Comparison of ENCODE assay signal across 14 cellular contexts in genomic region chr3:174859109-174859735, GRCh38. TPM values are rescaled to one million over a fixed set of nuclear protein-coding genes. Genes with fewer than 3 reads are reported as not detected.
DNase-seq lines count a peak whose midpoint lies in the region; ATAC-seq, FAIRE-seq and TF ChIP-seq lines count a peak whose summit lies in the region.
"Had no signal": no experiment of that assay in that cellular context is flagged by ENCODE, and none has a peak within 500 bp of the region (broad histone marks: within the 10 kb centered on the region; RNA-seq: fewer than 3 reads in every experiment).

Gene NAALADL2, plus strand, starts transcription at chr3:174859334.

- DNase-seq in NCI-H510A treated with DMSO at 0.1 percent for 48 hours (lab: John Stamatoyannopoulos, UW) (peak; percentile 69), kidney (no peak), sciatic nerve (ENCODE audit: low spot score) (no peak), NCI-H1694 treated with DMSO at 0.1 percent for 48 hours (lab: John Stamatoyannopoulos, UW) (no peak), RPMI8226 (no peak), chondrocyte (ENCODE audit: low spot score) (no peak)
- DNase-seq in CD4-positive, alpha-beta memory T cell = no peak
- DNase-seq: activated CD4-positive, alpha-beta T cell treated with anti-CD3 and anti-CD28 coated beads for 1 hour; DND-41; hypothalamus; Right ventricle myocardium superior had no signal

- no peaks in the 10 kb centered on the region for H3K27me3 Mint-ChIP-seq in CD4-positive, alpha-beta memory T cell
- H3K27me3 Mint-ChIP-seq in chondrocyte (ENCODE audit: low read depth) = peaks cover 5% of the 10 kb centered on the region

- H3K4me3 ChIP-seq in HUES48 (ENCODE audit: low read depth, low read length) = no peak within 1 kb of the TSS
- peak within 1 kb of the TSS; percentile 53 to 54 for H3K4me3 ChIP-seq in kidney (ENCODE audit: low read length in 2 of 2)
- H3K4me3 ChIP-seq in CD4-positive, alpha-beta memory T cell (ENCODE audit: low read length in 2 of 2) = no peak within 1 kb of the TSS
- H3K4me3 ChIP-seq: coronary artery had no signal

- no peaks in the 10 kb centered on the region for H3K27me3 ChIP-seq in HUES48 (ENCODE audit: control insufficient read depth, insufficient read depth, low read length)
- no peaks in the 10 kb centered on the region for H3K27me3 ChIP-seq in CD4-positive, alpha-beta memory T cell (ENCODE audit: insufficient read depth, low read length)
- H3K27me3 ChIP-seq: neutrophil had no signal

- TF ChIP-seq CTCF in kidney (IDR thresholded peaks at IDR 0.05; ENCODE audit: borderline replicate concordance, extremely low read depth, insufficient read depth) (no peak), chondrocyte (IDR thresholded peaks at IDR 0.05) (no peak)

- H3K9ac ChIP-seq in HUES48 (ENCODE audit: low read depth, low read length) (0 out of 2 replicates have a peak within 1 kb of the TSS, but pooled peaks have one; percentile 18), kidney (ENCODE audit: low read length in 2 of 2) (peak within 1 kb of the TSS in 1 of 2 donors; percentile 12)

- H3K36me3 Mint-ChIP-seq in CD4-positive, alpha-beta memory T cell = no peaks in the 10 kb centered on the region
- no peaks in the 10 kb centered on the region for H3K36me3 Mint-ChIP-seq in chondrocyte (ENCODE audit: low read depth)

- no peaks in the 10 kb centered on the region for H3K4me1 Mint-ChIP-seq in CD4-positive, alpha-beta memory T cell
- H3K4me1 Mint-ChIP-seq in chondrocyte (ENCODE audit: low read depth) = peaks cover 8% of the 10 kb centered on the region

- H3K4me3 Mint-ChIP-seq in CD4-positive, alpha-beta memory T cell = no peak within 1 kb of the TSS
- no peak within 1 kb of the TSS for H3K4me3 Mint-ChIP-seq in chondrocyte (ENCODE audit: unreplicated experiment)

- intact Hi-C loops in kidney (cut with DNase I) (no loop called here), sciatic nerve (cut with DNase I) (no loop called here)
- intact Hi-C loops in CD4-positive, alpha-beta memory T cell (cut with micrococcal nuclease) = no loop called here

- no peak for ATAC-seq in sciatic nerve

- FAIRE-seq in kidney (lab: Jason Lieb, UNC) = no peak

- peaks cover 0 to 6% (median 0%) of the 10 kb centered on the region in 8 donors for H3K9me3 Mint-ChIP-seq in CD4-positive, alpha-beta memory T cell
- no peaks in the 10 kb centered on the region for H3K9me3 Mint-ChIP-seq in chondrocyte (ENCODE audit: low read depth)

- no peaks in the 10 kb centered on the region for H3K9me3 ChIP-seq in HUES48 (ENCODE audit: control insufficient read depth, insufficient read depth, low read length)
- no peaks in the 10 kb centered on the region for H3K9me3 ChIP-seq in kidney (ENCODE audit: control insufficient read depth in 1 of 2, low read length in 2 of 2)
- no peaks in the 10 kb centered on the region for H3K9me3 ChIP-seq in CD4-positive, alpha-beta memory T cell (ENCODE audit: control insufficient read depth in 1 of 2, low read length in 2 of 2)
- H3K9me3 ChIP-seq: neutrophil had no signal

- H3K27ac Mint-ChIP-seq in CD4-positive, alpha-beta memory T cell = no peak within 1 kb of the TSS
- H3K27ac Mint-ChIP-seq in chondrocyte (ENCODE audit: unreplicated experiment) = no peak within 1 kb of the TSS

- H3K4me1 ChIP-seq in HUES48 (ENCODE audit: control insufficient read depth, insufficient read depth, low read length) (peaks cover 10% of the 10 kb centered on the region), kidney (ENCODE audit: control insufficient read depth in 1 of 2, insufficient read depth in 1 of 2, low read depth in 1 of 2, low read length in 2 of 2) (peaks cover 0 to 8% of the 10 kb centered on the region in 2 donors)
- H3K4me1 ChIP-seq in CD4-positive, alpha-beta memory T cell (ENCODE audit: insufficient read depth, low read length) = no peaks in the 10 kb centered on the region

- CTCF ChIA-PET in CD4-positive, alpha-beta memory T cell (lab: Charles Lee; ENCODE audit: partially characterized antibody) = no interaction called here

- H3K36me3 ChIP-seq in HUES48 (ENCODE audit: control insufficient read depth, insufficient read depth, low read length) = no peaks in the 10 kb centered on the region
- no peaks in the 10 kb centered on the region for H3K36me3 ChIP-seq in kidney (ENCODE audit: control insufficient read depth in 1 of 2, insufficient read depth in 2 of 2, low read length in 2 of 2)
- H3K36me3 ChIP-seq in CD4-positive, alpha-beta memory T cell (ENCODE audit: insufficient read depth, low read length) = no peaks in the 10 kb centered on the region
- H3K36me3 ChIP-seq: neutrophil had no signal

- H3K27ac ChIP-seq in HUES48 (ENCODE audit: low read depth, low read length) = no peak within 1 kb of the TSS
- peak within 1 kb of the TSS; percentile 40 to 48 for H3K27ac ChIP-seq in kidney (ENCODE audit: low read depth in 2 of 2, low read length in 2 of 2)
- H3K27ac ChIP-seq in CD4-positive, alpha-beta memory T cell (ENCODE audit: low read depth, low read length) = no peak within 1 kb of the TSS
- H3K27ac ChIP-seq: coronary artery, neutrophil had no signal

- POLR2A ChIA-PET in CD4-positive, alpha-beta memory T cell (lab: Charles Lee; ENCODE audit: partially characterized antibody) = no interaction called here

RNA-seq across cellular contexts. Expression of gene NAALADL2, which starts in this region (rescaled TPM):
- total RNA-seq in kidney = 20.2 TPM
- 2.0 TPM for polyA plus RNA-seq in kidney (ENCODE audit: insufficient read depth, low read depth, low replicate concordance)
- 36.9 TPM for total RNA-seq in sciatic nerve
- total RNA-seq in CD4-positive, alpha-beta memory T cell = not detected
- not detected for polyA plus RNA-seq in CD4-positive, alpha-beta memory T cell
- total RNA-seq in chondrocyte = 5.1 to 19.8 TPM (median 8.0 TPM) in 3 replicates

Comparison
In these comparisons a context has a peak if more than half of its experiments do, and no peak if none do; other contexts are left out.
1. H3K27ac ChIP-seq: peak in kidney (2 of 2); none in HUES48 (single experiment) and CD4-positive, alpha-beta memory T cell (single experiment).
2. H3K4me3 ChIP-seq: peak in kidney (2 of 2); none in HUES48 (single experiment) and CD4-positive, alpha-beta memory T cell (0 of 2).